ENCODE assay signal across 1 cellular context in genomic region chr13:44210525-44210924, GRCh38.
TF ChIP-seq lines count a peak whose summit lies in the region.

No MANE protein-coding gene starts in this region.

TF ChIP-seq in HepG2, 621 proteins besides CTCF, POLR2A, EP300 and RAD21 (continued from another document):
- TF ChIP-seq THYN1 (CRISPR knock-in tag; IDR thresholded peaks at IDR 0.05; ENCODE audit: borderline replicate concordance, low read depth) (no peak), MEIS1 (CRISPR knock-in tag; IDR thresholded peaks at IDR 0.05; ENCODE audit: borderline replicate concordance) (no peak), ZSCAN29 (CRISPR knock-in tag; conservative IDR thresholded peaks at IDR 0.05) (no peak)
